In the genomic region with DNA sequence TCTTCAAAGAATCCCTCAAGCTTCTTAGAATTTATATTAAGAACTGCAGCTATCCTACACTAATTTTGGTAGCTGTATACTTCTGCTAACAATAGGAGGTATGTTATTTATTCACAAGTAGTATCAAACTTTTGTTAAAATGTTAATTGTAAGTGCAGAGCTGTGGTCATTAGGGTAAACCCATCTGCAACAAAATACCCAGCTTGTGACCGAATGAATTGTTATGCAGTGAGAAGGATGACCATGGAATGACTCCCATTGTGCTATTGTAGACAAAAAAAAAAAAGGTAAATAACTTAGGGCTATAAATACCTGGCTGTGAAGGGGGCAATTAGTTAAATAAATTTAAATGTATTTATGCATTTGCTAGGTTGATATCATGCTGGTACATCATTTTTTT, we compare ENCODE assay signal across 29 cellular contexts.
"Had no signal": no experiment of that assay in that cellular context is flagged by ENCODE, and none has a peak within 500 bp of the region (broad histone marks: within the 10 kb centered on the region; RNA-seq: fewer than 3 reads in every experiment).

No MANE protein-coding gene starts in this region.

- H3K4me3 Mint-ChIP-seq: activated CD4-positive, alpha-beta memory T cell treated with anti-CD3 and anti-CD28 coated beads for 36 hours; activated CD4-positive, alpha-beta T cell treated with anti-CD3 and anti-CD28 coated beads, Interleukin-2, amount 10 ng/mL, durations not matched to agents 24 days and 14 days; activated T-cell treated with anti-CD3 and anti-CD28 coated beads, Interleukin-2, amount 50 U/mL, for 4 hours; activated T-helper 17 cell treated with anti-CD3 and anti-CD28 coated beads, Interleukin-2, amount 50 U/mL, for 72 hours; effector memory CD8-positive, alpha-beta T cell; nephron had no signal

- H3K4me1 ChIP-seq: gastrocnemius medialis, left lung, suprapubic skin, tibial artery, upper lobe of right lung had no signal

- DNase-seq: activated CD4-positive, alpha-beta memory T cell treated with anti-CD3 and anti-CD28 coated beads for 36 hours; activated CD4-positive, alpha-beta T cell treated with anti-CD3 and anti-CD28 coated beads, Interleukin-2, amount 10 ng/mL, durations not matched to agents 24 days and 14 days; activated CD4-positive, CD25-positive, alpha-beta regulatory T cell treated with anti-CD3 and anti-CD28 coated beads, Interleukin-2, amount 50 U/mL, for 72 hours; activated gamma-delta T cell treated with Interleukin-2 at 50 U/mL for 16 hours; activated naive CD4-positive, alpha-beta T cell treated with anti-CD3 and anti-CD28 coated beads, Interleukin-2, amount 50 U/mL, for 16 hours; activated T-cell treated with anti-CD3 and anti-CD28 coated beads, Interleukin-2, amount 50 U/mL, for 4 hours; amniotic stem cell; brain microvascular endothelial cell; effector memory CD8-positive, alpha-beta T cell; erythroblast; gastrocnemius medialis; glutamatergic neuron; kidney glomerular epithelial cell; left lung; mucosa of descending colon; posterior cingulate gyrus; right cardiac atrium; stimulated activated CD4-positive, alpha-beta T cell treated with anti-CD3 and anti-CD28 coated beads, Interleukin-15, amount 100 ng/mL, for 24 hours; stimulated activated CD4-positive, alpha-beta T cell treated with anti-CD3 and anti-CD28 coated beads, Interleukin-2, amount 100 ng/mL, for 24 hours; stimulated activated naive CD4-positive, alpha-beta T cell; T1000; tibial artery; upper lobe of right lung; WERI-Rb-1 had no signal

- H3K27ac Mint-ChIP-seq: activated CD4-positive, alpha-beta memory T cell treated with anti-CD3 and anti-CD28 coated beads for 36 hours; activated CD4-positive, alpha-beta T cell treated with anti-CD3 and anti-CD28 coated beads, Interleukin-2, amount 10 ng/mL, durations not matched to agents 24 days and 14 days; activated T-helper 17 cell treated with anti-CD3 and anti-CD28 coated beads, Interleukin-2, amount 50 U/mL, for 72 hours; effector memory CD8-positive, alpha-beta T cell; nephron had no signal

- H3K27me3 Mint-ChIP-seq: activated CD4-positive, alpha-beta memory T cell treated with anti-CD3 and anti-CD28 coated beads for 36 hours; activated CD4-positive, alpha-beta T cell treated with anti-CD3 and anti-CD28 coated beads, Interleukin-2, amount 10 ng/mL, durations not matched to agents 24 days and 14 days; activated T-helper 17 cell treated with anti-CD3 and anti-CD28 coated beads, Interleukin-2, amount 50 U/mL, for 72 hours; effector memory CD8-positive, alpha-beta T cell had no signal

- H3K27me3 ChIP-seq: brain microvascular endothelial cell, gastrocnemius medialis, left lung, suprapubic skin, tibial artery, upper lobe of right lung had no signal

- H3K36me3 Mint-ChIP-seq: activated CD4-positive, alpha-beta memory T cell treated with anti-CD3 and anti-CD28 coated beads for 36 hours had no signal

- H3K36me3 ChIP-seq: brain microvascular endothelial cell, gastrocnemius medialis, left lung, suprapubic skin, tibial artery, upper lobe of right lung, WERI-Rb-1 had no signal

- H3K4me1 Mint-ChIP-seq: activated CD4-positive, alpha-beta T cell treated with anti-CD3 and anti-CD28 coated beads, Interleukin-2, amount 10 ng/mL, durations not matched to agents 24 days and 14 days; activated T-helper 17 cell treated with anti-CD3 and anti-CD28 coated beads, Interleukin-2, amount 50 U/mL, for 72 hours; nephron had no signal

- H3K9me3 ChIP-seq: gastrocnemius medialis had no signal

- H3K27ac ChIP-seq: brain microvascular endothelial cell, coronary artery, gastrocnemius medialis, left lung, suprapubic skin, tibial artery, upper lobe of right lung, WERI-Rb-1 had no signal

- H3K4me3 ChIP-seq: coronary artery, gastrocnemius medialis, left lung, lung, mucosa of descending colon, suprapubic skin, tibial artery, upper lobe of right lung had no signal

- ATAC-seq: activated T-cell treated with anti-CD3 and anti-CD28 coated beads, Interleukin-2, amount 50 U/mL, for 4 hours; activated T-helper 17 cell treated with anti-CD3 and anti-CD28 coated beads, Interleukin-2, amount 50 U/mL, for 72 hours; effector memory CD8-positive, alpha-beta T cell; gastrocnemius medialis; left lung; mucosa of descending colon; right cardiac atrium; upper lobe of right lung had no signal
